20 cellular contexts compared by ENCODE assay signal in genomic region chr10:75074711-75075445, GRCh38.
"Had no signal": no experiment of that assay in that cellular context is flagged by ENCODE, and none has a peak within 500 bp of the region (broad histone marks: within the 10 kb centered on the region; RNA-seq: fewer than 3 reads in every experiment).

No MANE protein-coding gene starts in this region.

- ATAC-seq: activated CD4-positive, alpha-beta T cell treated with anti-CD3 and anti-CD28 coated beads for 36 hours; left colon; right cardiac atrium; WTC11 had no signal

- H3K27me3 Mint-ChIP-seq: activated CD4-positive, alpha-beta memory T cell treated with anti-CD3 and anti-CD28 coated beads, Interleukin-2, amount 10 ng/mL, durations not matched to agents 7 days and 5 days; activated CD4-positive, alpha-beta T cell treated with anti-CD3 and anti-CD28 coated beads for 36 hours had no signal

- DNase-seq: activated CD4-positive, alpha-beta memory T cell treated with anti-CD3 and anti-CD28 coated beads, Interleukin-2, amount 10 ng/mL, durations not matched to agents 7 days and 5 days; activated CD4-positive, alpha-beta T cell treated with anti-CD3 and anti-CD28 coated beads for 36 hours; activated gamma-delta T cell treated with Interleukin-2 at 50 U/mL for 16 hours; amygdala; endodermal cell; foreskin fibroblast; hippocampal formation; islet precursor cell; left colon; nephron progenitor cell; nucleus accumbens; posterior cingulate gyrus; right cardiac atrium; stimulated activated CD4-positive, alpha-beta T cell treated with anti-CD3 and anti-CD28 coated beads, Interleukin-2, amount 100 ng/mL, for 48 hours; testis had no signal

- H3K4me3 Mint-ChIP-seq: activated CD4-positive, alpha-beta memory T cell treated with anti-CD3 and anti-CD28 coated beads, Interleukin-2, amount 10 ng/mL, durations not matched to agents 7 days and 5 days; activated CD4-positive, alpha-beta T cell treated with anti-CD3 and anti-CD28 coated beads for 36 hours; activated T-helper 1 cell treated with anti-CD3 and anti-CD28 coated beads, Interleukin-12 subunit alpha, Interleukin-12 subunit beta, Interleukin-2, Interleukin-4 antibody, amounts not matched to agents 30 ng/mL and 10 ng/mL and 1 ng/mL, durations not matched to agents 14 hours and 24 hours and 36 hours; endodermal cell; mesothelial cell of epicardium; nephron progenitor cell; type B pancreatic cell; WTC11 had no signal

- H3K9me3 Mint-ChIP-seq: activated CD4-positive, alpha-beta memory T cell treated with anti-CD3 and anti-CD28 coated beads, Interleukin-2, amount 10 ng/mL, durations not matched to agents 7 days and 5 days; activated naive CD4-positive, alpha-beta T cell treated with anti-CD3 and anti-CD28 coated beads, Interleukin-2, amount 50 U/mL, for 72 hours; activated T-helper 1 cell treated with anti-CD3 and anti-CD28 coated beads, Interleukin-12 subunit alpha, Interleukin-12 subunit beta, Interleukin-2, Interleukin-4 antibody, amounts not matched to agents 30 ng/mL and 10 ng/mL and 1 ng/mL, durations not matched to agents 14 hours and 24 hours and 36 hours; endodermal cell; mesothelial cell of epicardium; type B pancreatic cell; WTC11 had no signal

- H3K27ac Mint-ChIP-seq: activated CD4-positive, alpha-beta memory T cell treated with anti-CD3 and anti-CD28 coated beads, Interleukin-2, amount 10 ng/mL, durations not matched to agents 7 days and 5 days; activated CD4-positive, alpha-beta T cell treated with anti-CD3 and anti-CD28 coated beads for 36 hours; activated naive CD4-positive, alpha-beta T cell treated with anti-CD3 and anti-CD28 coated beads, Interleukin-2, amount 50 U/mL, for 72 hours; activated T-helper 1 cell treated with anti-CD3 and anti-CD28 coated beads, Interleukin-12 subunit alpha, Interleukin-12 subunit beta, Interleukin-2, Interleukin-4 antibody, amounts not matched to agents 30 ng/mL and 10 ng/mL and 1 ng/mL, durations not matched to agents 14 hours and 24 hours and 36 hours; endodermal cell; mesothelial cell of epicardium; nephron progenitor cell; type B pancreatic cell; WTC11 had no signal

- H3K36me3 Mint-ChIP-seq: activated naive CD4-positive, alpha-beta T cell treated with anti-CD3 and anti-CD28 coated beads, Interleukin-2, amount 50 U/mL, for 72 hours; mesothelial cell of epicardium; type B pancreatic cell; WTC11 had no signal
